ENCODE assay signal across 6 cellular contexts in the genomic region with DNA sequence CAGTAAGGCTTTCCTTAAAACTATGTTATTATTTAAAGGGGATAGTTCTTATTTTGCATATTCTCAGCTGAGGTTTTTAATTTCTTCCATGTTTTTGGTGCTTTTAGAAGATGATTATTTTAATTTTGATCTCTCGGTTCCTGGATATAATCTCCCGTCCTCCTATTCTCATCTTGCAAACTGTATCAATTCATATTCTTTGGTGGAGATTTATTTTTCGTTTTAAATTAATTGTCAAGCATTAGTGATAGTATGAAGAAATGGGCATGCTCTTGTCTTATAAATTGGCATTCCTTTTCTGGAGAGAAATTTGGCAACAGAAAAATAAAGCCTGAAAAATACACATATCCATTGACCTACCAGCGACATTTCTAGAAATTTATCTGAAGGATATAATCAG.
"Had no signal": no experiment of that assay in that cellular context is flagged by ENCODE, and none has a peak within 500 bp of the region (broad histone marks: within the 10 kb centered on the region; RNA-seq: fewer than 3 reads in every experiment).

No MANE protein-coding gene starts in this region.

- DNase-seq: GDM1, GF-D8 had no signal

- FAIRE-seq: GM12891, GM12892, GM18507, GM19239 had no signal
